8 cellular contexts compared by ENCODE assay signal in the genomic region with DNA sequence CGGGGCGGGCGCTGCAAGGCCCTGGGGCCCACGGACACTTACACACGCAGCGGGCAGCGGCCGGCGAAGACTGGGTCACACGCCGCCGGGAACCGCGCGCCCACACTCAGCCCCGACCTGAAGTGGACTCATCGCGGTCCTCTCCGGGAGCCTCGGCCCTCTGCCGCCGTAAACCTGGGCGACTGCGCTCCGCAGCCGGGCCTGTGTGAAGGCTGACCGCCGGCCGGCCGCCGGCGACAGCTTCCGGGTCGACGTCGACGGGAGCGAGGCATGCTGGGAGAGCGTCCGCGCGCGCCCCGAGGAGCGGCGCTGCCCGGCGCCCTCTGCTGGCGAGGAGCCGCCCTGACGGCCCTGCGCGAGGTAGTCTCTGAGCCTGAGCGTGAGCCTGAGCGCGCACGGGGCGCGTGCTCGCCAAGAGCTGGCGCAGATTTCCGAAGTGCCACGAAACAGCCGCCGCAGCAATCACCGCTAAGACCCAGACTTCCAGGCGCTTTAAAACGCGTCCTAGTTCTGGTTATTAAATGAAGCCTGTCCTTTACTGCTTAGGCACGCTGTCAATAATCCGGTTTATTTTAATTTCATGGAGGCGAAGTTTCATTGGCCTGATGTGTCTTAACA. TPM values are rescaled to one million over a fixed set of nuclear protein-coding genes. Genes with fewer than 3 reads are reported as not detected.
A peak's percentile ranks its signal among the peaks of the same experiment; 100 is the strongest.
DNase-seq lines count a peak whose midpoint lies in the region; ATAC-seq, FAIRE-seq and TF ChIP-seq lines count a peak whose summit lies in the region.

A gene with protein sequence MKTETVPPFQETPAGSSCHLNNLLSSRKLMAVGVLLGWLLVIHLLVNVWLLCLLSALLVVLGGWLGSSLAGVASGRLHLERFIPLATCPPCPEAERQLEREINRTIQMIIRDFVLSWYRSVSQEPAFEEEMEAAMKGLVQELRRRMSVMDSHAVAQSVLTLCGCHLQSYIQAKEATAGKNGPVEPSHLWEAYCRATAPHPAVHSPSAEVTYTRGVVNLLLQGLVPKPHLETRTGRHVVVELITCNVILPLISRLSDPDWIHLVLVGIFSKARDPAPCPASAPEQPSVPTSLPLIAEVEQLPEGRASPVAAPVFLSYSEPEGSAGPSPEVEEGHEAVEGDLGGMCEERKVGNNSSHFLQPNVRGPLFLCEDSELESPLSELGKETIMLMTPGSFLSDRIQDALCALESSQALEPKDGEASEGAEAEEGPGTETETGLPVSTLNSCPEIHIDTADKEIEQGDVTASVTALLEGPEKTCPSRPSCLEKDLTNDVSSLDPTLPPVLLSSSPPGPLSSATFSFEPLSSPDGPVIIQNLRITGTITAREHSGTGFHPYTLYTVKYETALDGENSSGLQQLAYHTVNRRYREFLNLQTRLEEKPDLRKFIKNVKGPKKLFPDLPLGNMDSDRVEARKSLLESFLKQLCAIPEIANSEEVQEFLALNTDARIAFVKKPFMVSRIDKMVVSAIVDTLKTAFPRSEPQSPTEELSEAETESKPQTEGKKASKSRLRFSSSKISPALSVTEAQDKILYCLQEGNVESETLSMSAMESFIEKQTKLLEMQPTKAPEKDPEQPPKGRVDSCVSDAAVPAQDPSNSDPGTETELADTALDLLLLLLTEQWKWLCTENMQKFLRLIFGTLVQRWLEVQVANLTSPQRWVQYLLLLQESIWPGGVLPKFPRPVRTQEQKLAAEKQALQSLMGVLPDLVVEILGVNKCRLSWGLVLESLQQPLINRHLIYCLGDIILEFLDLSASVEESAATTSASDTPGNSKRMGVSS (minus strand): TSS at position 242 of the 618 bp plus-strand sequence. CDS start 540 bp downstream, outside the sequence.

- H3K4me1 ChIP-seq in astrocyte (ENCODE audit: insufficient read depth, low read length) (peaks cover 8% of the 10 kb centered on the region), aorta (ENCODE audit: control insufficient read depth in 1 of 2, insufficient read depth in 2 of 2, low read length in 2 of 2) (no peaks in the 10 kb centered on the region)

- peak within 1 kb of the TSS; percentile 98 for H3K4me2 ChIP-seq in astrocyte (ENCODE audit: low read length)

- intact Hi-C loops in aorta (cut with DNase I): loop anchor here in 1 of 2 donors (5.0 kb wide), 1 partner anchor 489 kb away; the partner anchor contains the start of gene ADAMTS8

- H3K4me3 ChIP-seq in astrocyte (ENCODE audit: insufficient read depth, low read depth, low read length) (peak within 1 kb of the TSS; percentile 79), aorta (ENCODE audit: low read length in 2 of 2) (peak within 1 kb of the TSS; percentile 45 to 51)

- H3K4me1 Mint-ChIP-seq in astrocyte (ENCODE audit: low read depth, unreplicated experiment): peaks cover 5% of the 10 kb centered on the region

- H3K36me3 ChIP-seq in astrocyte (ENCODE audit: insufficient read depth, low read length) (peaks cover 12% of the 10 kb centered on the region), aorta (ENCODE audit: control insufficient read depth in 1 of 2, insufficient read depth in 2 of 2, low read length in 1 of 2) (peaks cover 0 to 6% of the 10 kb centered on the region in 2 donors)

- peak; percentile 20 for FAIRE-seq in astrocyte (lab: Jason Lieb, UNC)

- peak within 1 kb of the TSS; percentile 89 for H3K4me3 Mint-ChIP-seq in astrocyte (ENCODE audit: unreplicated experiment)

- H3K27me3 Mint-ChIP-seq in astrocyte (ENCODE audit: low read depth, unreplicated experiment): peaks cover 14% of the 10 kb centered on the region

- no peaks in the 10 kb centered on the region for H3K9me3 ChIP-seq in astrocyte (ENCODE audit: insufficient read depth, low read depth, low read length)
- no peaks in the 10 kb centered on the region for H3K9me3 ChIP-seq in aorta (ENCODE audit: control insufficient read depth, low read length)

- peak within 1 kb of the TSS; percentile 87 for H3K27ac Mint-ChIP-seq in astrocyte (ENCODE audit: unreplicated experiment)

- H3K27ac ChIP-seq in astrocyte (ENCODE audit: low read depth, low read length) (peak within 1 kb of the TSS; percentile 90), aorta (ENCODE audit: low read depth in 1 of 2, low read length in 2 of 2) (peak within 1 kb of the TSS; percentile 6 to 83)

- peak; percentile 58 for TF ChIP-seq CTCF in astrocyte (IDR thresholded peaks at IDR 0.05; ENCODE audit: insufficient read depth, low read depth, low read length)

- DNase-seq in NCI-H146 treated with DMSO at 0.1 percent for 48 hours (lab: John Stamatoyannopoulos, UW; ENCODE audit: unreplicated experiment) (peak; percentile 69), T-helper 22 cell (ENCODE audit: low read depth) (peak; percentile 78), astrocyte (ENCODE audit: low read depth) (peak; percentile 77), hepatic stellate cell (ENCODE audit: low spot score) (peak; percentile 89), renal cortical epithelial cell (ENCODE audit: low read depth) (peak; percentile 62), aorta (peak; percentile 95 to 98)

- peaks cover 15% of the 10 kb centered on the region for H3K36me3 Mint-ChIP-seq in astrocyte (ENCODE audit: low read depth, unreplicated experiment)

- ATAC-seq in GM18502 (IDR thresholded peaks at IDR 0.05; ENCODE audit: poor library complexity, unreplicated experiment) (peak; percentile 99), HG02884 (IDR thresholded peaks at IDR 0.05; ENCODE audit: unreplicated experiment) (peak; percentile 95), aorta (ENCODE audit: low FRiP score) (peak; percentile 99)

- peak within 1 kb of the TSS; percentile 91 for H2AFZ ChIP-seq in astrocyte (ENCODE audit: low read depth, low read length)

- H3K27me3 ChIP-seq in astrocyte (ENCODE audit: insufficient read depth, low read length): no peaks in the 10 kb centered on the region
- H3K27me3 ChIP-seq in aorta (ENCODE audit: control insufficient read depth in 1 of 2, insufficient read depth in 2 of 2, low read length in 1 of 2): no peaks in the 10 kb centered on the region

- H3K79me2 ChIP-seq in astrocyte (ENCODE audit: insufficient read depth, low read length): peaks cover 43% of the 10 kb centered on the region

- no peaks in the 10 kb centered on the region for H3K9me3 Mint-ChIP-seq in astrocyte (ENCODE audit: unreplicated experiment)

- peak within 1 kb of the TSS; percentile 92 for H3K9ac ChIP-seq in astrocyte (ENCODE audit: low read length)

- H4K20me1 ChIP-seq in astrocyte (ENCODE audit: insufficient read depth, low read length): no peaks in the 10 kb centered on the region

- WGBS in aorta, 2 donors: 0% methylated on average over 72 of the region's 72 CpGs

RNA-seq across cellular contexts. Expression of the gene that starts here (rescaled TPM):
- 45.6 and 48.4 TPM in 2 replicates for total RNA-seq in astrocyte
- 39.9 and 175 TPM in 2 replicates for total RNA-seq in renal cortical epithelial cell
- total RNA-seq in aorta: 10 to 100 TPM; 53.9 to 71.9 TPM
- 10 to 100 TPM; 17.5 to 27.1 TPM for polyA plus RNA-seq in aorta

Comparison
In these comparisons a context has a peak if more than half of its experiments do, and no peak if none do; other contexts are left out.
1. Peak in every context shown above with its lines: DNase-seq, ATAC-seq, H3K4me3 ChIP-seq and H3K27ac ChIP-seq.